Comparison of ENCODE assay signal across 8 cellular contexts in genomic region chr4:145732895-145733880, GRCh38. TPM values are rescaled to one million over a fixed set of nuclear protein-coding genes. Genes with fewer than 3 reads are reported as not detected.
DNase-seq lines count a peak whose midpoint lies in the region; ATAC-seq and TF ChIP-seq lines count a peak whose summit lies in the region.

No MANE protein-coding gene starts in this region.

- DNase-seq in A673 (ENCODE audit: low spot score) = peak; percentile 96
- peak; percentile 73 for DNase-seq in NCI-H2196 (lab: John Stamatoyannopoulos, UW; ENCODE audit: unreplicated experiment)
- DNase-seq in activated CD4-positive, CD25-positive, alpha-beta regulatory T cell (lab: John Stamatoyannopoulos, UW) = peak; percentile 45 to 61 (median 52)
- peak in 59 of 61 donors; percentile 41 to 97 (median 89) for DNase-seq in caudate nucleus (lab: John Stamatoyannopoulos, UW)
- peak; percentile 81 for DNase-seq in inferior parietal cortex (ENCODE audit: extremely low spot score)
- peak; percentile 75 for DNase-seq in smooth muscle cell of the brain vasculature (ENCODE audit: low read depth, low spot score)

- ATAC-seq in GM18868 (IDR thresholded peaks at IDR 0.05; ENCODE audit: unreplicated experiment) = peak; percentile 93
- peak; percentile 81 for ATAC-seq in HG03108 (IDR thresholded peaks at IDR 0.05; ENCODE audit: unreplicated experiment)

- H3K27ac ChIP-seq in A673 (ENCODE audit: low read depth, low read length, poor library complexity, severe bottlenecking) (peak overlapping the region; percentile 81), caudate nucleus (ENCODE audit: low read depth, low read length) (peak overlapping the region; percentile 94)

- intact Hi-C loops in A673 (cut with micrococcal nuclease; ENCODE audit: unreplicated experiment) = loop anchor here (5.0 kb wide), 1 partner anchor 204 kb away; the partner anchor contains the start of gene ZNF827

- no peaks in the 10 kb centered on the region for H3K9me3 ChIP-seq in A673 (ENCODE audit: low read depth, low read length, poor library complexity, severe bottlenecking)

- POLR2A ChIA-PET in A673 (lab: Charles Lee; ENCODE audit: low non-redundant PET) = no interaction called here

- H3K36me3 ChIP-seq in A673 (ENCODE audit: insufficient read depth, low read length, poor library complexity, severe bottlenecking) = no peaks in the 10 kb centered on the region

- CTCF ChIA-PET in A673 (lab: Charles Lee) = no interaction called here

- no peak for TF ChIP-seq CTCF in A673 (conservative IDR thresholded peaks at IDR 0.05; ENCODE audit: low read depth, low read length)

- H3K27me3 ChIP-seq in A673 (replicated peaks; ENCODE audit: insufficient read depth, low read depth, low read length, poor library complexity) = no peaks in the 10 kb centered on the region

- no TSS peak for BruUV-seq in A673 (replicated peaks; lab: Mats Ljungman, UMichigan)

- H3K4me3 ChIP-seq in A673 (ENCODE audit: low read depth, low read length, poor library complexity, severe bottlenecking) = peak overlapping the region; percentile 57

- peaks cover 8% of the 10 kb centered on the region for H3K4me1 ChIP-seq in A673 (ENCODE audit: insufficient read depth, low read length, poor library complexity, severe bottlenecking)

RNA-seq across cellular contexts. Expression of gene C4orf51, which starts 53.2 kb away (rescaled TPM):
- total RNA-seq in A673 (2021) = not detected in 2 replicates

Comparison
In these comparisons a context has a peak if more than half of its experiments do, and no peak if none do; other contexts are left out.
1. Peak in every context shown above with its lines: DNase-seq, ATAC-seq, H3K4me3 ChIP-seq and H3K27ac ChIP-seq.